1 cellular context compared by ENCODE assay signal in genomic region chr17:49846938-49847712, GRCh38.
TF ChIP-seq lines count a peak whose summit lies in the region.

No MANE protein-coding gene starts in this region.

TF ChIP-seq in K562, 482 proteins besides CTCF, POLR2A, EP300 and RAD21:
- peak; percentile 79 for TF ChIP-seq RBM25 (IDR thresholded peaks at IDR 0.05; ENCODE audit: low read depth, low read length, severe bottlenecking)
- no peak for TF ChIP-seq MAFF (IDR thresholded peaks at IDR 0.05; ENCODE audit: low read length)
- TF ChIP-seq ZFP36 (IDR thresholded peaks at IDR 0.05; ENCODE audit: low read depth, low read length, partially characterized antibody) = peak; percentile 45
- peak; percentile 82 for TF ChIP-seq BCOR (IDR thresholded peaks at IDR 0.05)
